ENCODE assay signal across 8 cellular contexts in genomic region chr19:54674021-54674617, GRCh38. TPM values are rescaled to one million over a fixed set of nuclear protein-coding genes. Genes with fewer than 3 reads are reported as not detected.
DNase-seq lines count a peak whose midpoint lies in the region; ATAC-seq, FAIRE-seq and TF ChIP-seq lines count a peak whose summit lies in the region.

No MANE protein-coding gene starts in this region.

- no peaks in the 10 kb centered on the region for H3K9me1 ChIP-seq in K562 (ENCODE audit: control insufficient read depth, insufficient read depth, low read length)

- no peak overlapping the region for H3K4me2 ChIP-seq in K562 (ENCODE audit: insufficient read depth, low read length)
- no peak overlapping the region for H3K4me2 ChIP-seq in osteoblast (ENCODE audit: insufficient read depth, low read length)

- TF ChIP-seq EP300 in K562 (IDR thresholded peaks at IDR 0.05; ENCODE audit: low read length): no peak

- peaks cover 8% of the 10 kb centered on the region for H3K9me3 ChIP-seq in left ventricle myocardium inferior (replicated peaks)
- no peaks in the 10 kb centered on the region for H3K9me3 ChIP-seq in K562 (replicated peaks; ENCODE audit: control insufficient read depth, insufficient read depth, low read depth, low read length)
- no peaks in the 10 kb centered on the region for H3K9me3 ChIP-seq in osteoblast (ENCODE audit: low read depth, low read length)
- H3K9me3 ChIP-seq in naive thymus-derived CD4-positive, alpha-beta T cell (ENCODE audit: control insufficient read depth in 2 of 3, low read length in 3 of 3): no peaks in the 10 kb centered on the region
- no peaks in the 10 kb centered on the region for H3K9me3 ChIP-seq in thyroid gland

- no peak overlapping the region for H3K27ac Mint-ChIP-seq in naive thymus-derived CD4-positive, alpha-beta T cell

- TF ChIP-seq POLR2A in K562 (conservative IDR thresholded peaks at IDR 0.05) (no peak), thyroid gland (IDR thresholded peaks at IDR 0.05) (no peak)

- DNase-seq in left ventricle myocardium inferior: no peak
- no peak for DNase-seq in left ventricle myocardium superior
- DNase-seq in NCI-H2196 treated with DMSO at 0.1 percent for 48 hours (lab: John Stamatoyannopoulos, UW; ENCODE audit: unreplicated experiment): peak; percentile 32
- peak; percentile 54 to 75 (median 56) for DNase-seq in K562 (ENCODE audit: extremely low read depth in 1 of 4, low spot score in 3 of 4)
- DNase-seq in osteoblast (ENCODE audit: insufficient read length, low spot score, missing footprints): no peak
- DNase-seq in naive thymus-derived CD4-positive, alpha-beta T cell: no peak
- DNase-seq in thyroid gland: no peak

- POLR2A ChIA-PET in K562 (lab: Yijun Ruan, JAX): interaction anchor here (0.6 to 0.9 kb wide), 2 partner anchors 9 to 344 kb away, joined by 3 read pairs; no protein-coding TSS in a partner anchor
- POLR2A ChIA-PET in naive thymus-derived CD4-positive, alpha-beta T cell (lab: Charles Lee): interaction anchor here (0.5 kb wide), 1 partner anchor 193 kb away, joined by 3 read pairs; no protein-coding TSS in a partner anchor

- WGBS in K562 (ENCODE audit: insufficient coverage, low coverage, missing lambda C conversion rate): 27% methylated on average over 2 of the region's 2 CpGs
- WGBS in thyroid gland, 2 donors: 40 to 44% methylated on average over 2 of the region's 2 CpGs

- intact Hi-C loops in left ventricle myocardium inferior (cut with micrococcal nuclease): no loop called here
- intact Hi-C loops in left ventricle myocardium superior (cut with micrococcal nuclease): no loop called here
- intact Hi-C loops in K562 (cut with micrococcal nuclease): loop anchor here (10.0 kb wide), 1 partner anchor 211 kb away; no protein-coding TSS in a partner anchor
- intact Hi-C loops in naive thymus-derived CD4-positive, alpha-beta T cell (cut with micrococcal nuclease): no loop called here
- intact Hi-C loops in thyroid gland (cut with DNase I): no loop called here

- peaks cover 0 to 9% (median 5%) of the 10 kb centered on the region in 11 donors for H3K9me3 Mint-ChIP-seq in naive thymus-derived CD4-positive, alpha-beta T cell

- CTCF ChIA-PET in K562 (lab: Yijun Ruan, JAX; ENCODE audit: low intra/inter-chr PET ratio): interaction anchor here (0.9 to 1.2 kb wide), 4 partner anchors 12 to 426 kb away, joined by 3 read pairs; partner anchors contain the start of gene LILRB4
- CTCF ChIA-PET in naive thymus-derived CD4-positive, alpha-beta T cell (lab: Charles Lee): interaction anchor here (0.6 to 1.5 kb wide), 4 partner anchors 18 to 193 kb away, joined by 3 to 6 read pairs (median 4); no protein-coding TSS in a partner anchor

- H3K4me1 Mint-ChIP-seq in naive thymus-derived CD4-positive, alpha-beta T cell: peaks cover 0 to 3% (median 0%) of the 10 kb centered on the region in 7 donors

- peaks cover 8 to 41% (median 28%) of the 10 kb centered on the region in 5 donors for H3K27me3 Mint-ChIP-seq in naive thymus-derived CD4-positive, alpha-beta T cell

- H2AFZ ChIP-seq in K562 (ENCODE audit: low read depth, low read length): no peak overlapping the region
- no peak overlapping the region for H2AFZ ChIP-seq in osteoblast (ENCODE audit: low read length)

- no peaks in the 10 kb centered on the region for H4K20me1 ChIP-seq in K562 (replicated peaks; ENCODE audit: control insufficient read depth, insufficient read depth, low read length)
- no peaks in the 10 kb centered on the region for H4K20me1 ChIP-seq in osteoblast (ENCODE audit: insufficient read depth, low read length)

- in situ Hi-C loops in K562 (cut with MboI): loop anchor here (10.0 to 25.0 kb wide), 2 partner anchors 189 to 763 kb away; partner anchors contain the start of gene SHISA7

- no peaks in the 10 kb centered on the region for H3K36me3 Mint-ChIP-seq in naive thymus-derived CD4-positive, alpha-beta T cell

- ATAC-seq in left ventricle myocardium superior (no peak), K562 (peak; percentile 83), HG03175 (IDR thresholded peaks at IDR 0.05; ENCODE audit: unreplicated experiment) (no peak)
- no peak for ATAC-seq in naive thymus-derived CD4-positive, alpha-beta T cell

- H3K4me3 ChIP-seq in left ventricle myocardium inferior (no peak overlapping the region), K562 (no peak overlapping the region), osteoblast (ENCODE audit: insufficient read depth, low read length) (no peak overlapping the region), thyroid gland (replicated peaks in 1 of 3) (no peak overlapping the region)
- H3K4me3 ChIP-seq in naive thymus-derived CD4-positive, alpha-beta T cell (ENCODE audit: low read length): no peak overlapping the region

- H3K4me1 ChIP-seq in left ventricle myocardium inferior (no peaks in the 10 kb centered on the region), K562 (replicated peaks in 1 of 2; ENCODE audit: control insufficient read depth in 2 of 2, insufficient read depth in 2 of 2, low read length in 2 of 2) (no peaks in the 10 kb centered on the region), osteoblast (ENCODE audit: insufficient read depth, low read length) (no peaks in the 10 kb centered on the region), thyroid gland (no peaks in the 10 kb centered on the region)
- H3K4me1 ChIP-seq in naive thymus-derived CD4-positive, alpha-beta T cell (ENCODE audit: control insufficient read depth in 2 of 2, insufficient read depth in 2 of 2, low read length in 2 of 2): no peaks in the 10 kb centered on the region

- H3K36me3 ChIP-seq in left ventricle myocardium inferior: no peaks in the 10 kb centered on the region
- H3K36me3 ChIP-seq in K562 (ENCODE audit: control insufficient read depth, insufficient read depth, low read length): no peaks in the 10 kb centered on the region
- H3K36me3 ChIP-seq in osteoblast (ENCODE audit: insufficient read depth, low read length): no peaks in the 10 kb centered on the region
- H3K36me3 ChIP-seq in naive thymus-derived CD4-positive, alpha-beta T cell (ENCODE audit: control insufficient read depth in 2 of 3, insufficient read depth in 3 of 3, low read length in 3 of 3): no peaks in the 10 kb centered on the region
- H3K36me3 ChIP-seq in thyroid gland: no peaks in the 10 kb centered on the region

- FAIRE-seq in K562 (lab: Jason Lieb, UNC): peak; percentile 86

- peak; percentile 67 for TF ChIP-seq CTCF in left ventricle myocardium inferior (IDR thresholded peaks at IDR 0.05; ENCODE audit: borderline replicate concordance)
- peak; percentile 60 to 89 (median 76); a peak in 5 of 6 replicates for TF ChIP-seq CTCF in K562 (IDR thresholded peaks at IDR 0.05 in 2 of 3, conservative IDR thresholded peaks at IDR 0.05 in 1 of 3; ENCODE audit: insufficient read depth in 2 of 3, low read depth in 1 of 3, low read length in 3 of 3)
- TF ChIP-seq CTCF in osteoblast (IDR thresholded peaks at IDR 0.05; ENCODE audit: extremely low read depth, low read depth, low read length): peak; percentile 62
- peak in 2 of 6 experiments; percentile 12 to 42 for TF ChIP-seq CTCF in thyroid gland (IDR thresholded peaks at IDR 0.05)

- no peak overlapping the region for H3K9ac ChIP-seq in K562 (ENCODE audit: insufficient read depth in 1 of 2, low read depth in 2 of 2, low read length in 2 of 2)

- peak; percentile 51 to 76 for TF ChIP-seq RAD21 in K562 (CRISPR knock-in tag; conservative IDR thresholded peaks at IDR 0.05 in 1 of 2, IDR thresholded peaks at IDR 0.05 in 1 of 2)

- H3K27ac ChIP-seq in left ventricle myocardium inferior (replicated peaks) (no peak overlapping the region), K562 (ENCODE audit: extremely low read depth, low read depth, low read length) (no peak overlapping the region), osteoblast (ENCODE audit: low read depth, low read length) (no peak overlapping the region), thyroid gland (no peak overlapping the region)
- H3K27ac ChIP-seq in naive thymus-derived CD4-positive, alpha-beta T cell (ENCODE audit: low read depth, low read length): no peak overlapping the region

- no peak overlapping the region for H3K4me3 Mint-ChIP-seq in naive thymus-derived CD4-positive, alpha-beta T cell

- no TSS peak for BruUV-seq in K562 (replicated peaks; lab: Mats Ljungman, UMichigan)

- no peaks in the 10 kb centered on the region for H3K79me2 ChIP-seq in K562 (ENCODE audit: control insufficient read depth, insufficient read depth, low read length)
- H3K79me2 ChIP-seq in osteoblast (ENCODE audit: insufficient read depth, low read length): no peaks in the 10 kb centered on the region

- H3K27me3 ChIP-seq in left ventricle myocardium inferior (ENCODE audit: low read depth) (peaks cover 35% of the 10 kb centered on the region), K562 (ENCODE audit: control insufficient read depth in 2 of 2, insufficient read depth in 2 of 2, low read length in 2 of 2) (peaks cover 2 to 19% of the 10 kb centered on the region in 2 experiments; a peak in 4 of 5 replicates), osteoblast (ENCODE audit: insufficient read depth, low read length) (no peaks in the 10 kb centered on the region), thyroid gland (no peaks in the 10 kb centered on the region)
- no peaks in the 10 kb centered on the region for H3K27me3 ChIP-seq in naive thymus-derived CD4-positive, alpha-beta T cell (ENCODE audit: control insufficient read depth in 2 of 2, insufficient read depth in 2 of 2, low read length in 2 of 2)

RNA-seq across cellular contexts. Expression of gene LILRB4, which starts 11.3 kb away (rescaled TPM):
- 4.0 TPM for total RNA-seq in left ventricle myocardium inferior
- total RNA-seq in left ventricle myocardium superior: 3.3 TPM
- not detected in 2 replicates for total RNA-seq in K562 (2011; cell fraction: chromatin; rRNA removed; ENCODE audit: low replicate concordance)
- not detected in 2 replicates for total RNA-seq in K562 (2011; cell fraction: nucleolus; rRNA removed)
- not detected in 2 replicates for total RNA-seq in K562 (2011; cell fraction: nucleoplasm; rRNA removed)
- total RNA-seq in K562 (2014; rRNA removed): not detected in 2 replicates
- not detected in 2 replicates for total RNA-seq in K562 (2014; rRNA removed; fragmentation: Illumina TruSeq; extraction: Trizol)
- total RNA-seq in K562 (2015; rRNA removed; fragmentation: Illumina TruSeq; extraction: Trizol): not detected in 2 replicates
- not detected in 2 replicates for total RNA-seq in K562 (2021)
- not detected in 2 replicates for polyA plus RNA-seq in K562 (2011; rRNA removed)
- polyA plus RNA-seq in K562 (2011; cell fraction: cytosol; rRNA removed): 0.22 TPM in 1 of 2 replicates, not detected in the other
- polyA plus RNA-seq in K562 (2011; cell fraction: nucleus; rRNA removed): not detected in 2 replicates
- 0.21 TPM in 1 of 2 replicates, not detected in the other for polyA plus RNA-seq in K562 (2012)
- not detected in 2 replicates for polyA plus RNA-seq in K562 (2014; fragmentation: Illumina TruSeq; extraction: Trizol)
- not detected for polyA plus RNA-seq in K562 (2014; fragmentation: Nextera tagmentation; extraction: Ambion mirVana)
- polyA plus RNA-seq in K562 (2014; rRNA removed): not detected in 2 replicates
- not detected in 2 replicates for polyA minus RNA-seq in K562 (2011; rRNA and poly(A)+ RNA removed)
- polyA minus RNA-seq in K562 (2011; cell fraction: cytosol; rRNA and poly(A)+ RNA removed): not detected in 2 replicates
- polyA minus RNA-seq in K562 (2011; cell fraction: nucleus; rRNA and poly(A)+ RNA removed): not detected in 2 replicates
- total RNA-seq in osteoblast: under 0.01 TPM in 1 of 2 replicates, not detected in the other
- total RNA-seq in naive thymus-derived CD4-positive, alpha-beta T cell: 10 to 100 TPM in 1 of 5 experiments, 1 to 10 TPM in 3, under 1 TPM in 1; 0.15 to 20.2 (median 2.5) TPM
- polyA plus RNA-seq in naive thymus-derived CD4-positive, alpha-beta T cell: not detected
- total RNA-seq in thyroid gland: 1 to 10 TPM; 2.7 to 6.2 (median 3.7) TPM

RNA-seq across cellular contexts. Expression of gene LILRB1, which starts 43.8 kb away (rescaled TPM):
- total RNA-seq in left ventricle myocardium inferior (1.5 TPM), left ventricle myocardium superior (2.2 TPM), K562 (2014; rRNA removed) (not detected in 2 replicates), K562 (2014; rRNA removed; fragmentation: Illumina TruSeq; extraction: Trizol) (not detected in 2 replicates), K562 (2015; rRNA removed; fragmentation: Illumina TruSeq; extraction: Trizol) (not detected in 2 replicates), K562 (2021) (not detected in 2 replicates), osteoblast (not detected in 2 replicates), thyroid gland (1 to 10 TPM in 1 of 4 donors, under 1 TPM in 3; 0.13 to 1.5 (median 0.44) TPM)
- not detected in 2 replicates for total RNA-seq in K562 (2011; cell fraction: chromatin; rRNA removed; ENCODE audit: low replicate concordance)
- total RNA-seq in K562 (2011; cell fraction: nucleolus; rRNA removed): not detected in 2 replicates
- not detected in 2 replicates for total RNA-seq in K562 (2011; cell fraction: nucleoplasm; rRNA removed)
- polyA plus RNA-seq in K562 (2011; rRNA removed) (not detected in 2 replicates), K562 (2014; fragmentation: Illumina TruSeq; extraction: Trizol) (not detected in 2 replicates), K562 (2014; fragmentation: Nextera tagmentation; extraction: Ambion mirVana) (not detected), K562 (2014; rRNA removed) (not detected in 2 replicates)
- not detected in 2 replicates for polyA plus RNA-seq in K562 (2011; cell fraction: cytosol; rRNA removed)
- 0.06 TPM in 1 of 2 replicates, not detected in the other for polyA plus RNA-seq in K562 (2011; cell fraction: nucleus; rRNA removed)
- polyA plus RNA-seq in K562 (2012): not detected in 2 replicates
- polyA minus RNA-seq in K562 (2011; rRNA and poly(A)+ RNA removed): not detected in 2 replicates
- not detected in 2 replicates for polyA minus RNA-seq in K562 (2011; cell fraction: cytosol; rRNA and poly(A)+ RNA removed)
- polyA minus RNA-seq in K562 (2011; cell fraction: nucleus; rRNA and poly(A)+ RNA removed): not detected in 2 replicates
- 10 to 100 TPM in 1 of 5 experiments, 1 to 10 TPM in 3, not detected in 1; 1.1 to 56.5 (median 5.1) TPM for total RNA-seq in naive thymus-derived CD4-positive, alpha-beta T cell
- polyA plus RNA-seq in naive thymus-derived CD4-positive, alpha-beta T cell: under 1 TPM in 1 of 2 donors, not detected in 1; 0.09 TPM

RNA-seq across cellular contexts. Expression of gene KIR3DL3, which starts 50.1 kb away (rescaled TPM):
- total RNA-seq in left ventricle myocardium inferior: not detected
- not detected for total RNA-seq in left ventricle myocardium superior
- total RNA-seq in K562 (2011; cell fraction: chromatin; rRNA removed; ENCODE audit: low replicate concordance): not detected in 2 replicates
- total RNA-seq in K562 (2011; cell fraction: nucleolus; rRNA removed): not detected in 2 replicates
- total RNA-seq in K562 (2011; cell fraction: nucleoplasm; rRNA removed): not detected in 2 replicates
- total RNA-seq in K562 (2014; rRNA removed): not detected in 2 replicates
- total RNA-seq in K562 (2014; rRNA removed; fragmentation: Illumina TruSeq; extraction: Trizol): not detected in 2 replicates
- not detected in 2 replicates for total RNA-seq in K562 (2015; rRNA removed; fragmentation: Illumina TruSeq; extraction: Trizol)
- not detected in 2 replicates for total RNA-seq in K562 (2021)
- polyA plus RNA-seq in K562 (2011; rRNA removed): not detected in 2 replicates
- polyA plus RNA-seq in K562 (2011; cell fraction: cytosol; rRNA removed): not detected in 2 replicates
- not detected in 2 replicates for polyA plus RNA-seq in K562 (2011; cell fraction: nucleus; rRNA removed)
- not detected in 2 replicates for polyA plus RNA-seq in K562 (2012)
- not detected in 2 replicates for polyA plus RNA-seq in K562 (2014; fragmentation: Illumina TruSeq; extraction: Trizol)
- under 1 TPM in 1 of 2 experiments, not detected in 1; 0.11 TPM for polyA plus RNA-seq in K562 (2014; fragmentation: Nextera tagmentation; extraction: Ambion mirVana)
- polyA plus RNA-seq in K562 (2014; rRNA removed): not detected in 2 replicates
- polyA minus RNA-seq in K562 (2011; rRNA and poly(A)+ RNA removed): not detected in 2 replicates
- polyA minus RNA-seq in K562 (2011; cell fraction: cytosol; rRNA and poly(A)+ RNA removed): not detected in 2 replicates
- polyA minus RNA-seq in K562 (2011; cell fraction: nucleus; rRNA and poly(A)+ RNA removed): not detected in 2 replicates
- total RNA-seq in osteoblast: not detected in 2 replicates
- not detected for total RNA-seq in naive thymus-derived CD4-positive, alpha-beta T cell
- polyA plus RNA-seq in naive thymus-derived CD4-positive, alpha-beta T cell: not detected
- total RNA-seq in thyroid gland: not detected

Comparison
In these comparisons a context has a peak if more than half of its experiments do, and no peak if none do; other contexts are left out.
1. DNase-seq: peak in NCI-H2196 treated with DMSO at 0.1 percent for 48 hours (single experiment) and K562 (4 of 4); none in left ventricle myocardium inferior (single experiment), left ventricle myocardium superior (single experiment), osteoblast (single experiment), naive thymus-derived CD4-positive, alpha-beta T cell (0 of 9) and thyroid gland (0 of 2).